In genomic region chr12:108560321-108560721, GRCh38 we compare ENCODE assay signal across 1 cellular context.
TF ChIP-seq lines count a peak whose summit lies in the region.

No MANE protein-coding gene starts in this region.

TF ChIP-seq in H1, 55 proteins besides CTCF, POLR2A, EP300 and RAD21:
- TF ChIP-seq FOSL1 (IDR thresholded peaks at IDR 0.05; ENCODE audit: insufficient read depth, low read depth, low read length) (no peak), JUN (IDR thresholded peaks at IDR 0.05; ENCODE audit: low read depth, low read length) (no peak), POLR2AphosphoS5 (IDR thresholded peaks at IDR 0.05; ENCODE audit: low read depth, low read length) (no peak), SP4 (IDR thresholded peaks at IDR 0.05; ENCODE audit: low read length) (no peak), RXRA (IDR thresholded peaks at IDR 0.05; ENCODE audit: insufficient read depth, low read depth, low read length) (no peak), ATF3 (IDR thresholded peaks at IDR 0.05; ENCODE audit: insufficient read depth, low read depth, low read length) (no peak), MAFK (IDR thresholded peaks at IDR 0.05; ENCODE audit: low read depth, low read length) (no peak), KDM4A (IDR thresholded peaks at IDR 0.05; ENCODE audit: low read depth, low read length, severe bottlenecking) (no peak), ATF2 (IDR thresholded peaks at IDR 0.05; ENCODE audit: low read length) (no peak), SIX5 (IDR thresholded peaks at IDR 0.05; ENCODE audit: low read depth, low read length) (no peak), RFX5 (IDR thresholded peaks at IDR 0.05; ENCODE audit: borderline replicate concordance, low read depth, low read length) (no peak), SRF (IDR thresholded peaks at IDR 0.05; ENCODE audit: low read depth, low read length) (no peak), NANOG (IDR thresholded peaks at IDR 0.05; ENCODE audit: insufficient read depth, low read depth, low read length, poor library complexity, severe bottlenecking) (no peak), POU5F1 (IDR thresholded peaks at IDR 0.05; ENCODE audit: low read depth, low read length) (no peak), EZH2 (IDR thresholded peaks at IDR 0.05; ENCODE audit: low read depth, low read length, severe bottlenecking) (no peak)
TF ChIP-seq in H1: peak in this region for 0.
